10 cellular contexts compared by ENCODE assay signal in genomic region chr6:107668826-107669474, GRCh38.
DNase-seq lines count a peak whose midpoint lies in the region; ATAC-seq, FAIRE-seq and TF ChIP-seq lines count a peak whose summit lies in the region.
"Had no signal": no experiment of that assay in that cellular context is flagged by ENCODE, and none has a peak within 500 bp of the region (broad histone marks: within the 10 kb centered on the region; RNA-seq: fewer than 3 reads in every experiment).

No MANE protein-coding gene starts in this region.

- CTCF ChIA-PET in HepG2 (lab: Yijun Ruan, JAX; ENCODE audit: low intra/inter-chr PET ratio, low total read pairs) = no interaction called here

- POLR2A ChIA-PET in HepG2 (lab: Yijun Ruan, JAX) = interaction anchor here (1.8 kb wide), 1 partner anchor 129 kb away, joined by 4 read pairs; no protein-coding TSS in a partner anchor

- no peak for FAIRE-seq in HepG2 (lab: Jason Lieb, UNC)

- TF ChIP-seq RAD21 in HepG2 (CRISPR knock-in tag; IDR thresholded peaks at IDR 0.05) = no peak

- TF ChIP-seq EP300 in HepG2 (IDR thresholded peaks at IDR 0.05; ENCODE audit: low read depth in 2 of 2, low read length in 2 of 2) (no peak), HepG2 (CRISPR knock-in tag; IDR thresholded peaks at IDR 0.05; ENCODE audit: borderline replicate concordance) (no peak)

- H3K27ac ChIP-seq in HepG2 (ENCODE audit: extremely low read length, insufficient read depth, low read length) = no peak overlapping the region
- H3K27ac ChIP-seq: neutrophil had no signal

- H3K4me1 Mint-ChIP-seq in stimulated activated memory B cell treated with anti-CD40 and anti-IgM and Interleukin-4, amounts not matched to agents 10 μg/mL and 1 μg/mL and 100 μg/mL, for 72 hours = peaks cover 58% of the 10 kb centered on the region

- no peaks in the 10 kb centered on the region for H3K27me3 ChIP-seq in HepG2 (ENCODE audit: control insufficient read depth in 1 of 2, insufficient read depth in 2 of 2, low read length in 2 of 2)

- no peaks in the 10 kb centered on the region for H3K36me3 ChIP-seq in HepG2 (replicated peaks in 1 of 2; ENCODE audit: control insufficient read depth in 1 of 2, insufficient read depth in 2 of 2, low read length in 2 of 2)
- H3K36me3 ChIP-seq: neutrophil had no signal

- in situ Hi-C loops in HepG2 (cut with HindIII; ENCODE audit: extremely low pct_ligation_motif_present, low pct_unique_long_range_greater_than_20kb) = no loop called here

- H3K4me3 ChIP-seq in HepG2 (replicated peaks in 1 of 3; ENCODE audit: insufficient read depth in 1 of 3, low read depth in 2 of 3, low read length in 3 of 3) = no peak overlapping the region

- ATAC-seq in HG02885 (IDR thresholded peaks at IDR 0.05; ENCODE audit: poor library complexity, unreplicated experiment) = peak; percentile 95
- peak; percentile 95 for ATAC-seq in stimulated activated memory B cell treated with anti-CD40 and anti-IgM and Interleukin-4, amounts not matched to agents 10 μg/mL and 1 μg/mL and 100 μg/mL, for 72 hours
- no peak for ATAC-seq in HepG2

- H3K79me2 ChIP-seq in HepG2 (ENCODE audit: insufficient read depth, low read length) = no peaks in the 10 kb centered on the region

- no peak overlapping the region for H3K4me3 Mint-ChIP-seq in stimulated activated memory B cell treated with anti-CD40 and anti-IgM and Interleukin-4, amounts not matched to agents 10 μg/mL and 1 μg/mL and 100 μg/mL, for 72 hours

- no peak for TF ChIP-seq CTCF in HepG2 (CRISPR knock-in tag; IDR thresholded peaks at IDR 0.05)

- H3K27me3 Mint-ChIP-seq in stimulated activated memory B cell treated with anti-CD40 and anti-IgM and Interleukin-4, amounts not matched to agents 10 μg/mL and 1 μg/mL and 100 μg/mL, for 72 hours = no peaks in the 10 kb centered on the region

- TF ChIP-seq POLR2A in HepG2 (IDR thresholded peaks at IDR 0.05; ENCODE audit: insufficient read depth in 1 of 2, low read depth in 2 of 2, low read length in 2 of 2) = no peak

- H3K9ac ChIP-seq in HepG2 (ENCODE audit: insufficient read depth, low read depth, low read length) = no peak overlapping the region

- no peaks in the 10 kb centered on the region for H3K9me3 ChIP-seq in HepG2 (ENCODE audit: low read length)
- H3K9me3 ChIP-seq: neutrophil had no signal

- no peak overlapping the region for H3K4me2 ChIP-seq in HepG2 (ENCODE audit: low read depth, low read length)

- peaks cover 54% of the 10 kb centered on the region for H3K4me1 ChIP-seq in HepG2 (ENCODE audit: insufficient read depth, low read length)

- no peaks in the 10 kb centered on the region for H3K36me3 Mint-ChIP-seq in stimulated activated memory B cell treated with anti-CD40 and anti-IgM and Interleukin-4, amounts not matched to agents 10 μg/mL and 1 μg/mL and 100 μg/mL, for 72 hours

- H4K20me1 ChIP-seq in HepG2 (ENCODE audit: insufficient read depth, low read length) = no peaks in the 10 kb centered on the region

- intact Hi-C loops in HepG2 (cut with micrococcal nuclease; ENCODE audit: unreplicated experiment) = no loop called here

- H3K9me3 Mint-ChIP-seq in stimulated activated memory B cell treated with anti-CD40 and anti-IgM and Interleukin-4, amounts not matched to agents 10 μg/mL and 1 μg/mL and 100 μg/mL, for 72 hours = no peaks in the 10 kb centered on the region

- no TSS peak for BruUV-seq in HepG2 (replicated peaks; lab: Mats Ljungman, UMichigan)

- WGBS in HepG2 (ENCODE audit: low lambda C conversion rate) = 75% methylated on average over 6 of the region's 18 CpGs

- no peak overlapping the region for H2AFZ ChIP-seq in HepG2 (ENCODE audit: low read length)

- DNase-seq in activated CD8-positive, alpha-beta memory T cell treated with anti-CD3 and anti-CD28 coated beads for 24 hours = peak; percentile 70
- no peak for DNase-seq in activated CD8-positive, alpha-beta memory T cell treated with anti-CD3 and anti-CD28 coated beads, Interleukin-2, amount 50 U/mL, for 4 hours
- DNase-seq in activated CD8-positive, alpha-beta memory T cell treated with anti-CD3 and anti-CD28 coated beads, Interleukin-2, amount 50 U/mL, for 48 hours = peak; percentile 63
- DNase-seq in HepG2 (ENCODE audit: low spot score) (no peak), HPDE6-E6E7 (ENCODE audit: extremely low spot score) (no peak), NCI-H2171 (lab: John Stamatoyannopoulos, UW) (no peak)
- DNase-seq: activated CD4-positive, CD25-positive, alpha-beta regulatory T cell had no signal

- peak overlapping the region; percentile 87 for H3K27ac Mint-ChIP-seq in stimulated activated memory B cell treated with anti-CD40 and anti-IgM and Interleukin-4, amounts not matched to agents 10 μg/mL and 1 μg/mL and 100 μg/mL, for 72 hours

TF ChIP-seq in HepG2, 621 proteins besides CTCF, POLR2A, EP300 and RAD21:
- no peak for TF ChIP-seq ZNF558 (CRISPR knock-in tag; IDR thresholded peaks at IDR 0.05; ENCODE audit: borderline replicate concordance)

Comparison
In these comparisons a context has a peak if more than half of its experiments do, and no peak if none do; other contexts are left out.
1. DNase-seq: peak in activated CD8-positive, alpha-beta memory T cell treated with anti-CD3 and anti-CD28 coated beads for 24 hours (single experiment) and activated CD8-positive, alpha-beta memory T cell treated with anti-CD3 and anti-CD28 coated beads, Interleukin-2, amount 50 U/mL, for 48 hours (single experiment); none in activated CD8-positive, alpha-beta memory T cell treated with anti-CD3 and anti-CD28 coated beads, Interleukin-2, amount 50 U/mL, for 4 hours (single experiment), HepG2 (single experiment), HPDE6-E6E7 (single experiment) and NCI-H2171 (single experiment).